1 cellular context compared by ENCODE assay signal in the genomic region with DNA sequence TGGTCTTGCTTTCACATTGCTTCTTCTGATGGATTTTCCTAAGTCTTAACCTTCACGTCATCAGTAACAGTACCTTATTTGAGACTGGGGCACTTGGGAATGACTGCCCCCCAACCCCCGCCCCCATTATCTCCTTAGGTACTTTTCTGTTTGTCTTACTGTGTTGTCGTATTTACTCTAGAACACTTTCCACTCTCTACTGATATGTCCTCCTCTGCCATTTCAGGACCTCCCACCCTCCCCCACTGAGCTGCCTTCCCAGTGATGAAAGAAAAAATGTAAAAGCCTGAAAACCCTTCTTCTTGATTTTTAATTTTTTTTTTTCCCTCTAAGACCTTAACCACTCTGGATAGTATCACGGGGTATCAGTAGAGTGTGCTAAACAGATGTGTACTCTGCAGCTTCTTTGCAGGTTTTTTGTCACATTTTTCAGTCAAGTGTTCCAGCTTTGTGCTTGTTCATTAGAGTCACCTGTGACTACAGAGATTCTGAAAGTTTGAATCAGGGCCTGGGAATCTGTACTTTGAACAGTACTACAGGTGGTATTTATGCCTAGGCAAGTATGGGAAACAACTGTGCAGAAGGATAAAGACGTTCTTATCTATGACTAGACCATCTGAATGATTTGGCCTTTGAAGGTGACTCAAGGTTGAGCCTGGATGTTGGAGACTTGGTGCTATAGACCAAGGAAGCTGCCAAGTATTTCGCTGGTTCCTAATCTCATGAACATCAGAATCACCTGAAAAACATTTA.
TF ChIP-seq lines count a peak whose summit lies in the region.

No MANE protein-coding gene starts in this region.

TF ChIP-seq in GM23338, 12 proteins besides CTCF, POLR2A, EP300 and RAD21:
- TF ChIP-seq JUNB (IDR thresholded peaks at IDR 0.05; ENCODE audit: unreplicated experiment) (no peak), STAT1 (IDR thresholded peaks at IDR 0.05; ENCODE audit: unreplicated experiment) (no peak), REST (IDR thresholded peaks at IDR 0.05; ENCODE audit: unreplicated experiment) (no peak), ZNF462 (CRISPR knock-in tag; IDR thresholded peaks at IDR 0.05) (no peak), ETS1 (IDR thresholded peaks at IDR 0.05) (no peak), ZNF331 (CRISPR knock-in tag; IDR thresholded peaks at IDR 0.05; ENCODE audit: low read depth) (no peak), CREB1 (CRISPR knock-in tag; IDR thresholded peaks at IDR 0.05; ENCODE audit: low read depth) (no peak), EZH2phosphoT487 (IDR thresholded peaks at IDR 0.05; ENCODE audit: unreplicated experiment) (no peak), NANOG (IDR thresholded peaks at IDR 0.05; ENCODE audit: borderline replicate concordance) (no peak), EZH2 (IDR thresholded peaks at IDR 0.05; ENCODE audit: low read depth, unreplicated experiment) (no peak), ZNF114 (CRISPR knock-in tag; IDR thresholded peaks at IDR 0.05) (no peak), POLR2AphosphoS5 (IDR thresholded peaks at IDR 0.05; ENCODE audit: low read depth) (no peak)
